In genomic region chr17:77148959-77149510, GRCh38 we compare ENCODE assay signal across 16 cellular contexts. TPM values are rescaled to one million over a fixed set of nuclear protein-coding genes. Genes with fewer than 3 reads are reported as not detected.
A peak's percentile ranks its signal among the peaks of the same experiment; 100 is the strongest.
DNase-seq lines count a peak whose midpoint lies in the region; ATAC-seq and TF ChIP-seq lines count a peak whose summit lies in the region.
"Had no signal": no experiment of that assay in that cellular context is flagged by ENCODE, and none has a peak within 500 bp of the region (broad histone marks: within the 10 kb centered on the region; RNA-seq: fewer than 3 reads in every experiment).

No MANE protein-coding gene starts in this region.

- POLR2A ChIA-PET in CD8-positive, alpha-beta memory T cell (lab: Charles Lee) = no interaction called here

- H3K79me2 ChIP-seq in parathyroid adenoma = peaks cover 43% of the 10 kb centered on the region

- H3K9me3 ChIP-seq in heart right ventricle (no peaks in the 10 kb centered on the region), gastroesophageal sphincter (no peaks in the 10 kb centered on the region), parathyroid adenoma (ENCODE audit: control insufficient read depth, low read length) (no peaks in the 10 kb centered on the region), uterus (no peaks in the 10 kb centered on the region)
- no peaks in the 10 kb centered on the region for H3K9me3 ChIP-seq in CD8-positive, alpha-beta memory T cell (ENCODE audit: low read length)
- H3K9me3 ChIP-seq: HAP-1 had no signal

- H3K4me3 ChIP-seq in heart right ventricle (peak overlapping the region in 3 of 10 donors; percentile 4 to 73 (median 6)), gastroesophageal sphincter (no peak overlapping the region), parathyroid adenoma (ENCODE audit: low read depth, low read length) (no peak overlapping the region), uterus (no peak overlapping the region)
- no peak overlapping the region for H3K4me3 ChIP-seq in CD8-positive, alpha-beta memory T cell (ENCODE audit: low read length)
- H3K4me3 ChIP-seq: HAP-1 had no signal

- no peak for TF ChIP-seq EP300 in gastroesophageal sphincter (IDR thresholded peaks at IDR 0.05)

- ATAC-seq in heart right ventricle (no peak), left ventricle myocardium superior (no peak), gastroesophageal sphincter (no peak), HG03139 (IDR thresholded peaks at IDR 0.05; ENCODE audit: unreplicated experiment) (no peak)
- ATAC-seq: sciatic nerve had no signal

- peak overlapping the region in 1 of 7 donors; percentile 40 for H3K4me3 Mint-ChIP-seq in CD8-positive, alpha-beta memory T cell
- H3K4me3 Mint-ChIP-seq: activated T-helper 1 cell treated with anti-CD3 and anti-CD28 coated beads, Interleukin-12 subunit alpha, Interleukin-12 subunit beta, Interleukin-2, Interleukin-4 antibody, amounts not matched to agents 30 ng/mL and 10 ng/mL and 1 ng/mL, durations not matched to agents 14 hours and 24 hours and 36 hours had no signal

- peaks cover 5 to 68% (median 27%) of the 10 kb centered on the region in 3 donors for H3K36me3 Mint-ChIP-seq in CD8-positive, alpha-beta memory T cell

- no peak for DNase-seq in heart right ventricle
- no peak for DNase-seq in left ventricle myocardium superior
- DNase-seq in uterus = no peak
- no peak for DNase-seq in NCI-H446 treated with DMSO at 0.1 percent for 48 hours (lab: John Stamatoyannopoulos, UW)
- no peak for DNase-seq in CD8-positive, alpha-beta memory T cell
- DNase-seq: DMS53, islet precursor cell, KBM-7, NCI-H1436, NCI-H524 treated with DMSO at 0.1 percent for 48 hours had no signal

- no peaks in the 10 kb centered on the region for H3K9me3 Mint-ChIP-seq in CD8-positive, alpha-beta memory T cell
- H3K9me3 Mint-ChIP-seq: activated T-helper 1 cell treated with anti-CD3 and anti-CD28 coated beads, Interleukin-12 subunit alpha, Interleukin-12 subunit beta, Interleukin-2, Interleukin-4 antibody, amounts not matched to agents 30 ng/mL and 10 ng/mL and 1 ng/mL, durations not matched to agents 14 hours and 24 hours and 36 hours had no signal

- H3K36me3 ChIP-seq in heart right ventricle (peaks cover 0 to 89% (median 14%) of the 10 kb centered on the region in 9 donors), gastroesophageal sphincter (peaks cover 0 to 47% of the 10 kb centered on the region in 2 donors), parathyroid adenoma (ENCODE audit: control insufficient read depth, insufficient read depth, low read length) (no peaks in the 10 kb centered on the region), uterus (no peaks in the 10 kb centered on the region)
- peaks cover 37% of the 10 kb centered on the region for H3K36me3 ChIP-seq in CD8-positive, alpha-beta memory T cell (ENCODE audit: insufficient read depth, low read length)

- peaks cover 30 to 71% (median 63%) of the 10 kb centered on the region in 3 donors for H3K4me1 Mint-ChIP-seq in CD8-positive, alpha-beta memory T cell

- H3K9ac ChIP-seq in parathyroid adenoma = no peak overlapping the region

- H3K4me1 ChIP-seq in heart right ventricle (peaks cover 19 to 98% (median 84%) of the 10 kb centered on the region in 9 donors), gastroesophageal sphincter (peaks cover 6 to 98% (median 32%) of the 10 kb centered on the region in 3 donors), parathyroid adenoma (peaks cover 12% of the 10 kb centered on the region), uterus (peaks cover 0 to 5% of the 10 kb centered on the region in 2 donors)
- H3K4me1 ChIP-seq in CD8-positive, alpha-beta memory T cell (ENCODE audit: insufficient read depth, low read length) = peaks cover 10% of the 10 kb centered on the region

- 50 to 55% methylated on average over 10 of the region's 10 CpGs for WGBS in heart right ventricle, 2 donors
- 55 to 73% methylated on average over 3 to 10 of the region's 10 CpGs for WGBS in gastroesophageal sphincter (ENCODE audit: low coverage in 1 of 2), 2 donors

- TF ChIP-seq POLR2A in gastroesophageal sphincter (IDR thresholded peaks at IDR 0.05) = no peak
- TF ChIP-seq POLR2A in uterus (IDR thresholded peaks at IDR 0.05) = no peak

- H2AFZ ChIP-seq in parathyroid adenoma = no peak overlapping the region

- TF ChIP-seq CTCF in heart right ventricle (IDR thresholded peaks at IDR 0.05) (no peak), gastroesophageal sphincter (IDR thresholded peaks at IDR 0.05) (no peak), parathyroid adenoma (IDR thresholded peaks at IDR 0.05) (no peak), uterus (IDR thresholded peaks at IDR 0.05) (no peak)

- CTCF ChIA-PET in CD8-positive, alpha-beta memory T cell (lab: Charles Lee) = no interaction called here

- H3K27ac Mint-ChIP-seq in CD8-positive, alpha-beta memory T cell = peak overlapping the region in 3 of 8 donors; percentile 4 to 18 (median 17)
- H3K27ac Mint-ChIP-seq: activated T-helper 1 cell treated with anti-CD3 and anti-CD28 coated beads, Interleukin-12 subunit alpha, Interleukin-12 subunit beta, Interleukin-2, Interleukin-4 antibody, amounts not matched to agents 30 ng/mL and 10 ng/mL and 1 ng/mL, durations not matched to agents 14 hours and 24 hours and 36 hours had no signal

- H3K27ac ChIP-seq in heart right ventricle (peak overlapping the region; percentile 45 to 96 (median 92)), gastroesophageal sphincter (peak overlapping the region in 3 of 4 donors; percentile 60 to 98 (median 69)), parathyroid adenoma (peak overlapping the region; percentile 70), uterus (peak overlapping the region; percentile 43 to 93)
- no peak overlapping the region for H3K27ac ChIP-seq in CD8-positive, alpha-beta memory T cell (ENCODE audit: low read depth, low read length)

- intact Hi-C loops in heart right ventricle (cut with DNase I) (loop anchor here in 8 of 10 donors (5.0 to 10.0 kb wide), 6 partner anchors 46 to 63 kb away; no protein-coding TSS in a partner anchor), left ventricle myocardium superior (cut with micrococcal nuclease) (loop anchor here (10.0 kb wide), 1 partner anchor 54 kb away; no protein-coding TSS in a partner anchor), uterus (cut with DNase I; ENCODE audit: low total_unique reads) (loop anchor here (10.0 kb wide), 1 partner anchor 356 kb away; no protein-coding TSS in a partner anchor)

- H3K27me3 ChIP-seq in heart right ventricle (no peaks in the 10 kb centered on the region), gastroesophageal sphincter (no peaks in the 10 kb centered on the region), parathyroid adenoma (ENCODE audit: control insufficient read depth, insufficient read depth, low read length) (no peaks in the 10 kb centered on the region), uterus (no peaks in the 10 kb centered on the region)
- no peaks in the 10 kb centered on the region for H3K27me3 ChIP-seq in CD8-positive, alpha-beta memory T cell (ENCODE audit: insufficient read depth, low read length, poor library complexity, severe bottlenecking)

- no peaks in the 10 kb centered on the region for H3K27me3 Mint-ChIP-seq in CD8-positive, alpha-beta memory T cell

- H3K4me2 ChIP-seq in parathyroid adenoma (ENCODE audit: low read length) = no peak overlapping the region

RNA-seq across cellular contexts. Expression of gene SEC14L1, which starts 8.3 kb away (rescaled TPM):
- total RNA-seq in heart right ventricle (10 to 100 TPM; 38.7 to 88.8 (median 55.3) TPM), left ventricle myocardium superior (71.4 TPM), gastroesophageal sphincter (10 to 100 TPM; 38.4 to 86.1 (median 40.1) TPM), uterus (100 to 1,000 TPM in 1 of 4 donors, 10 to 100 TPM in 3; 38.2 to 128 (median 42.6) TPM)
- polyA plus RNA-seq in heart right ventricle = 10 to 100 TPM; 36.1 to 42.3 TPM
- total RNA-seq in CD8-positive, alpha-beta memory T cell = 10 to 100 TPM; 73.3 to 75.6 TPM
- 9.5 TPM for polyA plus RNA-seq in CD8-positive, alpha-beta memory T cell
